In the genomic region with DNA sequence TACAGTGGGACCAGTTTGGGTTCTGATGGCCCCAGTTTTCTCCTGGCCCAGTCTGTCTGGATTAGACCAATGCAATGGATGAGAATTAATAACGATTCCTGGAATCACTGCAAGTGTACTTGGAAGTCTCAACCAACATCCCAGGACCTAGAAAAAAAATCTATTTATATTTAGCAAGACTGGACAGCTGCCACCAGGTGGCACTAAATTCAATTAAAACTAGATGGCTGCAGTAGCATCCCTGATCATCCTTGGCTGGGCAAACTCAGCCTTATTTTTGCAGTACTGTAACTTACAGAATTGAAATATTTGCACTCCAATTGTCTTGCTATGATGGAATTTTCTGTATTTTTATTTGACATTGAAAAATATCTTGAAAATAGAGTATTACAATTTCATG, we compare ENCODE assay signal across 8 cellular contexts.
DNase-seq lines count a peak whose midpoint lies in the region; ATAC-seq and TF ChIP-seq lines count a peak whose summit lies in the region.

No MANE protein-coding gene starts in this region.

- no peak overlapping the region for H2AFZ ChIP-seq in mammary epithelial cell (ENCODE audit: low read depth, low read length)

- H3K9me3 ChIP-seq in mammary epithelial cell (replicated peaks; ENCODE audit: insufficient read depth, low read length), result peaks cover 9% of the 10 kb centered on the region

- intact Hi-C loops in mammary epithelial cell (cut with micrococcal nuclease), result no loop called here

- H4K20me1 ChIP-seq in mammary epithelial cell (ENCODE audit: insufficient read depth, low read length), result no peaks in the 10 kb centered on the region

- no peaks in the 10 kb centered on the region for H3K36me3 ChIP-seq in mammary epithelial cell (ENCODE audit: insufficient read depth, low read length)

- no peaks in the 10 kb centered on the region for H3K79me2 ChIP-seq in mammary epithelial cell (ENCODE audit: insufficient read depth, low read length)

- no peaks in the 10 kb centered on the region for H3K4me1 ChIP-seq in mammary epithelial cell (ENCODE audit: insufficient read depth, low read length)

- no peak overlapping the region for H3K4me2 ChIP-seq in mammary epithelial cell (ENCODE audit: insufficient read depth, low read depth, low read length)

- dilution Hi-C loops in mammary epithelial cell (cut with HindIII; ENCODE audit: low sequenced_read_pairs), result no loop called here

- H3K4me3 ChIP-seq in mammary epithelial cell (replicated peaks in 1 of 3; ENCODE audit: insufficient read depth in 1 of 3, low read depth in 2 of 3, low read length in 3 of 3), result no peak overlapping the region

- H3K27me3 ChIP-seq in mammary epithelial cell (ENCODE audit: insufficient read depth, low read length), result no peaks in the 10 kb centered on the region

- H3K27ac ChIP-seq in mammary epithelial cell (ENCODE audit: insufficient read depth, low read depth, low read length), result no peak overlapping the region

- no peak for TF ChIP-seq POLR2A in GM18505 (IDR thresholded peaks at IDR 0.05; ENCODE audit: borderline replicate concordance, extremely low read depth, insufficient read depth, insufficient read length)

- WGBS in mammary epithelial cell (ENCODE audit: low coverage, missing lambda C conversion rate), result 0% methylated on average over 1 of the region's 1 CpG

- DNase-seq in COR-L47 (lab: John Stamatoyannopoulos, UW) (peak; percentile 71), H4 (ENCODE audit: low spot score) (peak; percentile 71), NCI-H1092 treated with DMSO at 0.1 percent for 48 hours (lab: John Stamatoyannopoulos, UW) (peak; percentile 69), SKM-1 (lab: John Stamatoyannopoulos, UW; ENCODE audit: unreplicated experiment) (peak; percentile 17), mammary epithelial cell (peak; percentile 2), kidney glomerular epithelial cell (lab: John Stamatoyannopoulos, UW) (peak; percentile 33)
- DNase-seq in stimulated activated naive CD4-positive, alpha-beta T cell (lab: John Stamatoyannopoulos, UW), result peak in 5 of 6 experiments; percentile 2 to 22 (median 17)

- TF ChIP-seq CTCF in mammary epithelial cell (conservative IDR thresholded peaks at IDR 0.05 in 1 of 2, IDR thresholded peaks at IDR 0.05 in 1 of 2; ENCODE audit: extremely low read depth in 1 of 2, insufficient read depth in 1 of 2, low read depth in 1 of 2, low read length in 2 of 2), result peak; percentile 30 to 40

- BruUV-seq in mammary epithelial cell (replicated peaks; lab: Mats Ljungman, UMichigan), result no TSS peak

- no peak overlapping the region for H3K9ac ChIP-seq in mammary epithelial cell (ENCODE audit: insufficient read depth, low read length)

- ATAC-seq in GM18505 (IDR thresholded peaks at IDR 0.05; ENCODE audit: unreplicated experiment), result no peak

- in situ Hi-C loops in mammary epithelial cell (cut with MboI; ENCODE audit: low sequenced_read_pairs in 2 of 2), result loop anchor here in 1 of 2 donors (10.0 kb wide), 1 partner anchor 1631 kb away; no protein-coding TSS in a partner anchor

- CTCF ChIA-PET in mammary epithelial cell (lab: Charles Lee; ENCODE audit: low non-redundant PET), result no interaction called here

Comparison
In these comparisons a context has a peak if more than half of its experiments do, and no peak if none do; other contexts are left out.
1. DNase-seq: peak in every context shown above with its lines; median percentile 71 in COR-L47; 71 in H4; 69 in NCI-H1092 treated with DMSO at 0.1 percent for 48 hours; 33 in kidney glomerular epithelial cell; 17 in SKM-1; 17 in stimulated activated naive CD4-positive, alpha-beta T cell; 2 in mammary epithelial cell.